26 cellular contexts compared by ENCODE assay signal in the genomic region with DNA sequence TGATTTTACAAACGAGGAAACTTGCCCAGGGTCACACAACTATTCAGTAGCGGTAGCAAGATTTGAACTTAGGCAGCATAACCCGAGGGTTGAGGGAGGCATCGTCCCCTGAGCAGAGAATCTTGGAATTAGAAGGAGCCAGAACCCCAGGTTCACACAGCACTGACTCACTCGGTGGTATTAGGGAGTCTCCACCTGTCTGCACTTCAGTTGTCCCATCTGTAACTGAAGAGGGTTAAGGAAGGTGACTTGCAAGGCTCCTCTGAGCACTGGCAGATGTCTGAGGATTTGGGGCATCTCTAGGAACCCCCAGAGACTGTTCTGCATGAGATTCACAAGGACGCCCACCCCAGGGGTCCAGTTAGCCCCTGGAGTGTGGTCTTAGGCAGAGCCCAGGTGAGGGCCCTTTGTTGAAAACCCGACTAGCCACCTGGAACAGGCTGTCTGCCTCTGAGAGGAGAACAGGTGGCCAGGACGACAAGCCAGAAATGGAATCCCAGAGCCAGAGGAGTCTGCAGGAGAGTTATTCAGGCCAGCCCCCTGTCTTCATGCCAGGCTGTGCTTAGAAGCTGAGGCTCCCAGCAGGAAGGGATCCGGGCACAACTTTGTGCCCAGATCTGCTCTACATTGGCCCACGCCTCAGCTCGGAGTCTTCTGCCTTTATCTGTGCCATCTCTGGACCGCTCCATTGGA. TPM values are rescaled to one million over a fixed set of nuclear protein-coding genes. Genes with fewer than 3 reads are reported as not detected.
DNase-seq lines count a peak whose midpoint lies in the region; ATAC-seq and TF ChIP-seq lines count a peak whose summit lies in the region.
"Had no signal": no experiment of that assay in that cellular context is flagged by ENCODE, and none has a peak within 500 bp of the region (broad histone marks: within the 10 kb centered on the region; RNA-seq: fewer than 3 reads in every experiment).

No MANE protein-coding gene starts in this region.

- no peak overlapping the region for H3K4me3 Mint-ChIP-seq in progenitor cell of endocrine pancreas (ENCODE audit: low read depth)
- no peak overlapping the region for H3K4me3 Mint-ChIP-seq in CD8-positive, alpha-beta T cell
- H3K4me3 Mint-ChIP-seq: GM23338; neural progenitor cell; T-helper 1 cell treated with Interleukin-12 subunit alpha and Interleukin-12 subunit beta and Interleukin-4 antibody, amounts not matched to agents 30 μg/mL and 1 μg/mL, for 36 hours had no signal

- peak overlapping the region; percentile 77 for H3K27ac Mint-ChIP-seq in progenitor cell of endocrine pancreas
- no peak overlapping the region for H3K27ac Mint-ChIP-seq in CD8-positive, alpha-beta T cell
- H3K27ac Mint-ChIP-seq: GM23338; neural progenitor cell; T-helper 1 cell treated with Interleukin-12 subunit alpha and Interleukin-12 subunit beta and Interleukin-4 antibody, amounts not matched to agents 30 μg/mL and 1 μg/mL, for 36 hours had no signal

- ATAC-seq in CD8-positive, alpha-beta T cell = no peak
- ATAC-seq: GM23338, left lung, mucosa of descending colon had no signal

- peak overlapping the region; percentile 62 for H3K27ac ChIP-seq in epithelial cell of prostate
- no peak overlapping the region for H3K27ac ChIP-seq in CD8-positive, alpha-beta T cell (ENCODE audit: low read depth, low read length)
- H3K27ac ChIP-seq: HL-60, left lung, neural progenitor cell, PC-9, SJSA1 had no signal

- intact Hi-C loops in CD8-positive, alpha-beta T cell (cut with DNase I, micrococcal nuclease) = no loop called here

- DNase-seq in DMS79 treated with DMSO at 0.1 percent for 48 hours (lab: John Stamatoyannopoulos, UW) (peak; percentile 20), DMS79 (lab: John Stamatoyannopoulos, UW) (no peak), NCI-H69 (lab: John Stamatoyannopoulos, UW) (peak; percentile 16), epithelial cell of prostate (ENCODE audit: low read depth, low spot score) (no peak), progenitor cell of endocrine pancreas (ENCODE audit: low spot score, unreplicated experiment) (no peak), DMS114 treated with DMSO at 0.1 percent for 48 hours (lab: John Stamatoyannopoulos, UW; ENCODE audit: unreplicated experiment) (no peak)
- DNase-seq in activated CD4-positive, alpha-beta T cell treated with anti-CD3 and anti-CD28 coated beads for 1 hour = no peak
- no peak for DNase-seq in CD8-positive, alpha-beta T cell
- DNase-seq: activated CD4-positive, alpha-beta T cell treated with anti-CD3 and anti-CD28 coated beads, Interleukin-2, amount 50 U/mL, for 4 hours; activated naive CD4-positive, alpha-beta T cell; effector memory CD4-positive, alpha-beta T cell; GDM1; mucosa of descending colon; NCI-H1105 treated with DMSO at 0.1 percent for 48 hours; NCI-H2107; NCI-H526 treated with DMSO at 0.1 percent for 48 hours; PC-9 had no signal

- no peaks in the 10 kb centered on the region for H3K27me3 Mint-ChIP-seq in progenitor cell of endocrine pancreas
- H3K27me3 Mint-ChIP-seq in CD8-positive, alpha-beta T cell (ENCODE audit: low read depth) = peaks cover 5% of the 10 kb centered on the region

- CTCF ChIA-PET in CD8-positive, alpha-beta T cell (lab: Charles Lee) = interaction anchor here (3.1 kb wide), 1 partner anchor 18 kb away, joined by 16 read pairs; no protein-coding TSS in a partner anchor

- no peaks in the 10 kb centered on the region for H3K36me3 ChIP-seq in CD8-positive, alpha-beta T cell (ENCODE audit: insufficient read depth, low read length)
- H3K36me3 ChIP-seq: neural progenitor cell, SJSA1 had no signal

- H3K4me1 Mint-ChIP-seq in progenitor cell of endocrine pancreas (ENCODE audit: low read depth) = peaks cover 1% of the 10 kb centered on the region
- no peaks in the 10 kb centered on the region for H3K4me1 Mint-ChIP-seq in CD8-positive, alpha-beta T cell (ENCODE audit: low read depth)
- H3K4me1 Mint-ChIP-seq: GM23338 had no signal

- no peak overlapping the region for H3K4me3 ChIP-seq in CD8-positive, alpha-beta T cell (ENCODE audit: low read depth, low read length)
- H3K4me3 ChIP-seq: GM23338, left lung, mucosa of descending colon, neural progenitor cell, PC-9, SJSA1 had no signal

- peaks cover 34% of the 10 kb centered on the region for H3K36me3 Mint-ChIP-seq in progenitor cell of endocrine pancreas (ENCODE audit: insufficient read depth)
- H3K36me3 Mint-ChIP-seq in CD8-positive, alpha-beta T cell = no peaks in the 10 kb centered on the region

- POLR2A ChIA-PET in CD8-positive, alpha-beta T cell (lab: Charles Lee) = no interaction called here

- no peaks in the 10 kb centered on the region for H3K9me3 Mint-ChIP-seq in progenitor cell of endocrine pancreas (ENCODE audit: low read depth)
- no peaks in the 10 kb centered on the region for H3K9me3 Mint-ChIP-seq in CD8-positive, alpha-beta T cell
- H3K9me3 Mint-ChIP-seq: GM23338; neural progenitor cell; T-helper 1 cell treated with Interleukin-12 subunit alpha and Interleukin-12 subunit beta and Interleukin-4 antibody, amounts not matched to agents 30 μg/mL and 1 μg/mL, for 36 hours had no signal

- H3K9me3 ChIP-seq in CD8-positive, alpha-beta T cell (ENCODE audit: low read length) = no peaks in the 10 kb centered on the region
- H3K9me3 ChIP-seq: left lung, mucosa of descending colon, SJSA1 had no signal

- H3K27me3 ChIP-seq in CD8-positive, alpha-beta T cell (ENCODE audit: insufficient read depth, low read length) = no peaks in the 10 kb centered on the region
- H3K27me3 ChIP-seq: left lung, neural progenitor cell, SJSA1 had no signal

- TF ChIP-seq CTCF in progenitor cell of endocrine pancreas (IDR thresholded peaks at IDR 0.05; ENCODE audit: unreplicated experiment) = no peak
- TF ChIP-seq CTCF in CD8-positive, alpha-beta T cell (IDR thresholded peaks at IDR 0.05) = no peak

- H3K4me1 ChIP-seq in CD8-positive, alpha-beta T cell (ENCODE audit: insufficient read depth, low read length) = no peaks in the 10 kb centered on the region
- H3K4me1 ChIP-seq: left lung, neural progenitor cell had no signal

RNA-seq across cellular contexts. Expression of gene ORM1, which starts 50.0 kb away (rescaled TPM):
- total RNA-seq in progenitor cell of endocrine pancreas = 9.3 and 10.8 TPM in 2 replicates
- not detected for total RNA-seq in CD8-positive, alpha-beta T cell
- total RNA-seq: A172, fibroblast of lung, GM23338, PC-9, SJSA1 had no signal

RNA-seq across cellular contexts. Expression of gene ORM2, which starts 56.8 kb away (rescaled TPM):
- total RNA-seq in progenitor cell of endocrine pancreas = 3.2 and 5.4 TPM in 2 replicates
- total RNA-seq in CD8-positive, alpha-beta T cell = not detected
- total RNA-seq: A172, fibroblast of lung, PC-9, SJSA1, urinary bladder had no signal

Comparison
In these comparisons a context has a peak if more than half of its experiments do, and no peak if none do; other contexts are left out.
1. DNase-seq: peak in DMS79 treated with DMSO at 0.1 percent for 48 hours (single experiment) and NCI-H69 (single experiment); none in DMS79 (single experiment), epithelial cell of prostate (single experiment), progenitor cell of endocrine pancreas (single experiment), activated CD4-positive, alpha-beta T cell treated with anti-CD3 and anti-CD28 coated beads for 1 hour (single experiment), DMS114 treated with DMSO at 0.1 percent for 48 hours (single experiment) and CD8-positive, alpha-beta T cell (0 of 7).
2. RNA of gene ORM1, which starts 50.0 kb away (total RNA-seq): 9.3 to 10.8 TPM in progenitor cell of endocrine pancreas; not detected in CD8-positive, alpha-beta T cell; every median in the first group is over 10 times any median in the second.